Comparison of ENCODE assay signal across 22 cellular contexts in the genomic region with DNA sequence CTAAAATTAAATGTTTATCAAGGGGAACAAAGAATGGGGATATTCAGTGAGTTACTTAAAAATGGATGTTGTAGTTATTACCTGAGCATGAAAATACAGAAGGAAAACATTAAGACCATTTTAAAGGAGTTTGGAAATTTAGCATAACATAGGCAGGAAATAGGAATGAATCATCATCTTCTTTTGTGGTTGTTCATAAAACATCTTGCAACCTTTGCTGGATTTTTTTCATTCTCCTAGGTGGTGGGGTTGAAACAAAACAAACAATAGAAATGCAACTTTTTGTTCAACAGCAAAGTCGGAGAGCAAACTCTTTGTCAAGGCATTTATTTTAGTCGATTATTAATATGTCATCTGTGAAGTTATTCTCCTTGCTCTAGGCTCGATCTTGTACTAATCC.
DNase-seq lines count a peak whose midpoint lies in the region; ATAC-seq and TF ChIP-seq lines count a peak whose summit lies in the region.
"Had no signal": no experiment of that assay in that cellular context is flagged by ENCODE, and none has a peak within 500 bp of the region (broad histone marks: within the 10 kb centered on the region; RNA-seq: fewer than 3 reads in every experiment).

No MANE protein-coding gene starts in this region.

- H2BK12ac ChIP-seq in mesenchymal stem cell (ENCODE audit: low read length in 2 of 2), result no peak overlapping the region

- POLR2A ChIA-PET in PC-3 (lab: Charles Lee; ENCODE audit: unreplicated experiment), result no interaction called here

- H2AFZ ChIP-seq in PC-3 (ENCODE audit: low read length) (no peak overlapping the region), mesenchymal stem cell (ENCODE audit: low read depth, low read length) (no peak overlapping the region)
- H2AFZ ChIP-seq: GM23338 had no signal

- no peak overlapping the region for H2BK120ac ChIP-seq in mesenchymal stem cell (ENCODE audit: low read depth, low read length)

- no TSS peak for BruUV-seq in PC-3 (replicated peaks; lab: Mats Ljungman, UMichigan)

- no peak overlapping the region for H3K14ac ChIP-seq in mesenchymal stem cell (ENCODE audit: low read length in 2 of 2)

- no peak overlapping the region for H4K8ac ChIP-seq in mesenchymal stem cell (ENCODE audit: low read length)

- no peaks in the 10 kb centered on the region for H3K79me2 ChIP-seq in PC-3 (ENCODE audit: low read length)

- H3K4me2 ChIP-seq in PC-3 (ENCODE audit: low read length) (peak overlapping the region; percentile 47; the same call in 1 of the 2 replicates), mesenchymal stem cell (ENCODE audit: low read length, poor library complexity, severe bottlenecking) (no peak overlapping the region)
- H3K4me2 ChIP-seq: GM23338 had no signal

- no peaks in the 10 kb centered on the region for H4K20me1 ChIP-seq in PC-3 (ENCODE audit: low read length)

- DNase-seq in GM03348 (ENCODE audit: low spot score) (peak; percentile 27), PC-3 (peak; percentile 47), caudate nucleus (lab: John Stamatoyannopoulos, UW) (no peak), mesenchymal stem cell (no peak), NCI-H446 treated with DMSO at 0.1 percent for 48 hours (lab: John Stamatoyannopoulos, UW) (no peak), NCI-H2029 treated with DMSO at 0.1 percent for 48 hours (lab: John Stamatoyannopoulos, UW) (no peak), activated gamma-delta T cell (lab: John Stamatoyannopoulos, UW) (no peak)
- DNase-seq: activated CD8-positive, alpha-beta memory T cell treated with anti-CD3 and anti-CD28 coated beads for 24 hours; activated effector memory CD4-positive, alpha-beta T cell treated with anti-CD3 and anti-CD28 coated beads, Interleukin-2, amount 50 U/mL, for 16 hours; DND-41; esophagus squamous epithelium; MM.1S; naive thymus-derived CD8-positive, alpha-beta T cell; NCI-H1436; NCI-H2107; NCI-H446; occipital lobe; stimulated activated naive CD4-positive, alpha-beta T cell treated with Interleukin-2 at 50 U/mL for 16 hours had no signal

- H3K27me3 ChIP-seq in PC-3 (ENCODE audit: low read length), result no peaks in the 10 kb centered on the region
- no peaks in the 10 kb centered on the region for H3K27me3 ChIP-seq in mesenchymal stem cell (ENCODE audit: control insufficient read depth in 1 of 2, insufficient read depth in 1 of 2, low read length in 2 of 2)
- H3K27me3 ChIP-seq: cardiac muscle cell, esophagus squamous epithelium had no signal

- no peak overlapping the region for H3K4me3 ChIP-seq in PC-3 (ENCODE audit: low read length)
- no peak overlapping the region for H3K4me3 ChIP-seq in mesenchymal stem cell (ENCODE audit: insufficient read depth in 1 of 2, low read depth in 1 of 2, low read length in 2 of 2)
- H3K4me3 ChIP-seq: cardiac muscle cell, esophagus squamous epithelium, GM23338 had no signal

- H3K9ac ChIP-seq in PC-3 (ENCODE audit: low read length) (no peak overlapping the region), mesenchymal stem cell (ENCODE audit: low read length) (peak overlapping the region; percentile 42)

- H3F3A ChIP-seq in PC-3 (ENCODE audit: low read length, unreplicated experiment), result no peaks in the 10 kb centered on the region

- CTCF ChIA-PET in PC-3 (lab: Charles Lee), result no interaction called here

- H3K4ac ChIP-seq in mesenchymal stem cell (ENCODE audit: low read depth in 1 of 2, low read length in 2 of 2), result no peak overlapping the region

- H2BK15ac ChIP-seq in mesenchymal stem cell (ENCODE audit: low read depth, poor library complexity, severe bottlenecking), result no peak overlapping the region

- H3K79me1 ChIP-seq in mesenchymal stem cell (replicated peaks; ENCODE audit: low read length, poor library complexity, severe bottlenecking), result no peaks in the 10 kb centered on the region

- no peak overlapping the region for H4K91ac ChIP-seq in mesenchymal stem cell (ENCODE audit: low read length)

- H3K9me2 ChIP-seq in PC-3 (replicated peaks; ENCODE audit: low read length), result no peaks in the 10 kb centered on the region

- no peaks in the 10 kb centered on the region for H3K36me3 ChIP-seq in PC-3 (ENCODE audit: low read depth, low read length)
- no peaks in the 10 kb centered on the region for H3K36me3 ChIP-seq in mesenchymal stem cell (ENCODE audit: control insufficient read depth in 1 of 2, insufficient read depth in 2 of 2, low read depth in 1 of 2, low read length in 2 of 2)
- H3K36me3 ChIP-seq: cardiac muscle cell, esophagus squamous epithelium had no signal

- H3K9me3 ChIP-seq in PC-3 (ENCODE audit: low read length) (no peaks in the 10 kb centered on the region), mesenchymal stem cell (ENCODE audit: control insufficient read depth, low read length) (peaks cover 18% of the 10 kb centered on the region)
- H3K9me3 ChIP-seq: esophagus squamous epithelium had no signal

- no peak for TF ChIP-seq CTCF in PC-3 (conservative IDR thresholded peaks at IDR 0.05; ENCODE audit: low read depth, low read length)

- WGBS in mesenchymal stem cell, result 20% methylated on average over 1 of the region's 3 CpGs

- no peak overlapping the region for H3K18ac ChIP-seq in mesenchymal stem cell (ENCODE audit: low read depth in 1 of 2, low read length in 2 of 2)

- peak; percentile 49 for ATAC-seq in PC-3
- ATAC-seq in HG03095 (IDR thresholded peaks at IDR 0.05; ENCODE audit: unreplicated experiment), result no peak
- ATAC-seq: GM23338; naive thymus-derived CD8-positive, alpha-beta T cell; Right ventricle myocardium inferior had no signal

- H3K23ac ChIP-seq in mesenchymal stem cell (ENCODE audit: low read length in 2 of 2), result no peak overlapping the region

- no peak overlapping the region for H3K27ac ChIP-seq in PC-3 (ENCODE audit: low read length)
- peak overlapping the region; percentile 44 for H3K27ac ChIP-seq in caudate nucleus (ENCODE audit: low read depth, low read length)
- H3K27ac ChIP-seq in mesenchymal stem cell (ENCODE audit: low read length, poor library complexity, severe bottlenecking), result no peak overlapping the region
- H3K27ac ChIP-seq: cardiac muscle cell, esophagus squamous epithelium had no signal

- intact Hi-C loops in PC-3 (cut with micrococcal nuclease), result no loop called here

- H2AK5ac ChIP-seq in mesenchymal stem cell (ENCODE audit: low read length, severe bottlenecking), result no peak overlapping the region

- H2BK5ac ChIP-seq in mesenchymal stem cell (ENCODE audit: low read depth, low read length, poor library complexity, severe bottlenecking), result no peak overlapping the region

- H3K4me1 ChIP-seq in PC-3 (ENCODE audit: insufficient read depth, low read length) (peaks cover 27% of the 10 kb centered on the region), mesenchymal stem cell (ENCODE audit: control insufficient read depth, insufficient read depth, low read depth, low read length) (peaks cover 3% of the 10 kb centered on the region)
- H3K4me1 ChIP-seq: esophagus squamous epithelium had no signal

Comparison
In these comparisons a context has a peak if more than half of its experiments do, and no peak if none do; other contexts are left out.
1. DNase-seq: peak in GM03348 (single experiment) and PC-3 (single experiment); none in caudate nucleus (0 of 61), mesenchymal stem cell (single experiment), NCI-H446 treated with DMSO at 0.1 percent for 48 hours (single experiment), NCI-H2029 treated with DMSO at 0.1 percent for 48 hours (single experiment) and activated gamma-delta T cell (single experiment).